ENCODE assay signal across 17 cellular contexts in genomic region chr6:150269857-150270223, GRCh38.
A peak's percentile ranks its signal among the peaks of the same experiment; 100 is the strongest.
DNase-seq lines count a peak whose midpoint lies in the region; FAIRE-seq and TF ChIP-seq lines count a peak whose summit lies in the region.
"Had no signal": no experiment of that assay in that cellular context is flagged by ENCODE, and none has a peak within 500 bp of the region (broad histone marks: within the 10 kb centered on the region; RNA-seq: fewer than 3 reads in every experiment).

No MANE protein-coding gene starts in this region.

- no peaks in the 10 kb centered on the region for H3K9me3 Mint-ChIP-seq in activated T-cell treated with anti-CD3 and anti-CD28 coated beads, Interleukin-2, amount 50 U/mL, for 24 hours
- H3K9me3 Mint-ChIP-seq: T-cell had no signal

- no peaks in the 10 kb centered on the region for H3K36me3 Mint-ChIP-seq in activated T-cell treated with anti-CD3 and anti-CD28 coated beads, Interleukin-2, amount 50 U/mL, for 24 hours (ENCODE audit: low read depth)
- H3K36me3 Mint-ChIP-seq: T-cell had no signal

- no peak overlapping the region for H3K4me3 ChIP-seq in AG10803 (ENCODE audit: low read length)
- H3K4me3 ChIP-seq in SJCRH30 = no peak overlapping the region
- H3K4me3 ChIP-seq: stomach had no signal

- peaks cover 3% of the 10 kb centered on the region for H3K27me3 Mint-ChIP-seq in activated T-cell treated with anti-CD3 and anti-CD28 coated beads, Interleukin-2, amount 50 U/mL, for 24 hours
- H3K27me3 Mint-ChIP-seq: T-cell had no signal

- H3K4me3 Mint-ChIP-seq in activated T-cell treated with anti-CD3 and anti-CD28 coated beads, Interleukin-2, amount 50 U/mL, for 24 hours = no peak overlapping the region
- H3K4me3 Mint-ChIP-seq: T-cell had no signal

- H3K27ac ChIP-seq in SJCRH30 = no peak overlapping the region
- H3K27ac ChIP-seq: C4-2B, HL-60, parathyroid adenoma, stomach had no signal

- FAIRE-seq in H54 (lab: Jason Lieb, UNC) = no peak

- no peak for TF ChIP-seq POLR2A in H54 (IDR thresholded peaks at IDR 0.05; ENCODE audit: low read depth, low read length)

- H3K27me3 ChIP-seq in SJCRH30 = no peaks in the 10 kb centered on the region
- H3K27me3 ChIP-seq: stomach had no signal

- H3K27ac Mint-ChIP-seq in activated T-cell treated with anti-CD3 and anti-CD28 coated beads, Interleukin-2, amount 50 U/mL, for 24 hours = peak overlapping the region; percentile 31
- H3K27ac Mint-ChIP-seq: T-cell had no signal

- H3K4me1 Mint-ChIP-seq in activated T-cell treated with anti-CD3 and anti-CD28 coated beads, Interleukin-2, amount 50 U/mL, for 24 hours (ENCODE audit: low read depth) = peaks cover 7% of the 10 kb centered on the region

- DNase-seq in AG10803 (ENCODE audit: low read depth) (peak; percentile 35), H54 (ENCODE audit: insufficient read length, low spot score) (peak; percentile 42), iris pigment epithelial cell (ENCODE audit: low read depth) (peak; percentile 80), CD1c-positive myeloid dendritic cell (ENCODE audit: extremely low spot score) (no peak), SJCRH30 (no peak), NCI-H510A (lab: John Stamatoyannopoulos, UW) (no peak)
- DNase-seq in activated T-cell treated with anti-CD3 and anti-CD28 coated beads, Interleukin-2, amount 50 U/mL, for 24 hours = no peak
- no peak for DNase-seq in stimulated activated naive CD4-positive, alpha-beta T cell (lab: John Stamatoyannopoulos, UW)
- DNase-seq: head of caudate nucleus; mesenchymal stem cell; NCI-H748 treated with DMSO at 0.1 percent for 48 hours; stimulated activated CD4-positive, alpha-beta T cell treated with anti-CD3 and anti-CD28 coated beads, Interleukin-2, amount 100 ng/mL, for 48 hours; stomach; T-cell had no signal

- H3K36me3 ChIP-seq in SJCRH30 = no peaks in the 10 kb centered on the region
- H3K36me3 ChIP-seq: stomach had no signal

- H3K9me3 ChIP-seq in SJCRH30 (replicated peaks) = no peaks in the 10 kb centered on the region

- H3K4me1 ChIP-seq in SJCRH30 = peaks cover 35% of the 10 kb centered on the region
- H3K4me1 ChIP-seq: parathyroid adenoma, stomach had no signal

- no peak for TF ChIP-seq CTCF in AG10803 (conservative IDR thresholded peaks at IDR 0.05; ENCODE audit: low read length)

Comparison
In these comparisons a context has a peak if more than half of its experiments do, and no peak if none do; other contexts are left out.
1. DNase-seq: peak in AG10803 (single experiment), H54 (single experiment) and iris pigment epithelial cell (single experiment); none in activated T-cell treated with anti-CD3 and anti-CD28 coated beads, Interleukin-2, amount 50 U/mL, for 24 hours (single experiment), CD1c-positive myeloid dendritic cell (single experiment), SJCRH30 (0 of 2), NCI-H510A (single experiment) and stimulated activated naive CD4-positive, alpha-beta T cell (0 of 6).